Comparison of ENCODE assay signal across 12 cellular contexts in the genomic region with DNA sequence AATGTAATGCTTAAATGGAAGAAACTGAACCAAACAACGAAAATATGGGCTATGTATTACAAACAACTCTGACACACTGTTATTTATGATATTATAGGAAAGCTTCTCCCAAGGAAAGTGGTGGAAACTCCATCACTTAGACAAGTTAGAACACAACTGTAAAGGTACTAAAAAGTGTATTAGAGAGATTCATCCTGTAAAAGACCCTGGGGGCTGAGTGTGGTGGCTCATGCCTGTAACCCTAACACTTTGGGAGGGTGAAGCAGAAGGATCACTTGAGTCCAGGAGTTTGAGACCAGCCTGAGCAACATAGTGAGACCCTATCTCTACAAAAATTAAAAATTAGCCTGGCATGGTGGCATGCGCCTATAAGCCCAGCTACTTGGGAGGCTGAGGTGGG. TPM values are rescaled to one million over a fixed set of nuclear protein-coding genes. Genes with fewer than 3 reads are reported as not detected.
"Had no signal": no experiment of that assay in that cellular context is flagged by ENCODE, and none has a peak within 500 bp of the region (broad histone marks: within the 10 kb centered on the region; RNA-seq: fewer than 3 reads in every experiment).

No MANE protein-coding gene starts in this region.

- H3K9ac ChIP-seq: GM23248 had no signal

- H3K9me3 Mint-ChIP-seq: HFFc6 had no signal

- H3K27ac ChIP-seq: GM23248 had no signal

- ATAC-seq: GM23338, HCT116 had no signal

- H3K27ac Mint-ChIP-seq: GM23338, H9, HFFc6 had no signal

- FAIRE-seq: H1, H54 had no signal

- H3K36me3 ChIP-seq: HAP-1 had no signal

- H3K4me3 ChIP-seq: GM23248, GM23338, HAP-1 had no signal

- H2AFZ ChIP-seq: GM23248, GM23338 had no signal

- H3K4me2 ChIP-seq: GM23338 had no signal

- H3K4me3 Mint-ChIP-seq: GM23338, H9, HFFc6 had no signal

- DNase-seq: GM23248, GOT3, H7, H9, HCEC 1CT, HFFc6 had no signal

- H3K4me1 Mint-ChIP-seq: GM23338, H9 had no signal

RNA-seq across cellular contexts. Expression of gene RBP7, which starts 28.3 kb away (rescaled TPM):
- total RNA-seq: GM23248, H4 had no signal
- polyA plus RNA-seq: GM23248 had no signal
